Comparison of ENCODE assay signal across 1 cellular context in the genomic region with DNA sequence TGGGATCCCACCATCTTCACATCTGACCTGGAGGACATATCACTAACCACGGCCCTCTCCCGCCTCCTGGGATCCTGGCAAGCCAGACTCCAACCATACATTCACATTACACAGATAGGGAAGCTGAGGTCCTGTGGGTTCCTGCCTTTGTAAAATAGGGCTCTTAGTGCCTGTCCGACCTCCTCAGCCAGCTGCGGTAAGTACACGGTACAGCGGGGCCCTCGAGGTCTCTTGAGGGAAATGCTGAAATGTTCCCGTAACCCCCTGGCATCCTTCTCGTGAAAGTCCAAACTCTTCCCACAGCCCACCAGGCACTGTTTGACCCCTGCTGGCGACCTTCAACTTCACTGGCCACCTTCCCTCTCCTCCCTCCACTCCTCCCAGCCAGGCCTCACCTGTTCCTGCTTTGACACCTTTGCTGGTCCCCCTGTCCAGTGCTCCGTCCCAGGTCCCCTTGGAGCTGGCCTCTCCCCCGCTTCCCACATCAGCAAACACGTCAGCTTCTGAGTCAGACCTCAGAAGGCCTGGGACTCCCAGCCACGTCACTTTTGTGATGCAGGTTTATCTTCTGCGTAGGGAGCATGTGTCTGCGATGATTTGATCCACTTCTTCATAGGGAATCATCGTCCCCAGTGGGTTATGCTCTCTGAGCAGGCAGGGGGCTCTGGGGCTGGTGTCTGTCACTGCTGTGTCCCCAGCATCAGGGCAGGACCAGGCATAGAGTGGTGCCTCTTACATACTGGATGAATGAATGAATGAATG.
A peak's percentile ranks its signal among the peaks of the same experiment; 100 is the strongest.
TF ChIP-seq lines count a peak whose summit lies in the region.

No MANE protein-coding gene starts in this region.

TF ChIP-seq in GM12878, 131 proteins besides CTCF, POLR2A, EP300 and RAD21:
- peak; percentile 11 for TF ChIP-seq MEF2B (IDR thresholded peaks at IDR 0.05; ENCODE audit: partially characterized antibody, poor library complexity, severe bottlenecking)
- TF ChIP-seq ESRRA (IDR thresholded peaks at IDR 0.05; ENCODE audit: low read length), result no peak
